Comparison of ENCODE assay signal across 1 cellular context in genomic region chr6:25404693-25405169, GRCh38.
TF ChIP-seq lines count a peak whose summit lies in the region.

No MANE protein-coding gene starts in this region.

TF ChIP-seq in GM23338, 12 proteins besides CTCF, POLR2A, EP300 and RAD21 (continued from another document):
- TF ChIP-seq ZNF462 (CRISPR knock-in tag; IDR thresholded peaks at IDR 0.05) (no peak), ZNF331 (CRISPR knock-in tag; IDR thresholded peaks at IDR 0.05; ENCODE audit: low read depth) (no peak), ETS1 (IDR thresholded peaks at IDR 0.05) (no peak), POLR2AphosphoS5 (IDR thresholded peaks at IDR 0.05; ENCODE audit: low read depth) (no peak), JUNB (IDR thresholded peaks at IDR 0.05; ENCODE audit: unreplicated experiment) (no peak), STAT1 (IDR thresholded peaks at IDR 0.05; ENCODE audit: unreplicated experiment) (no peak)
TF ChIP-seq in GM23338: peak in this region for 0.
